24 cellular contexts compared by ENCODE assay signal in genomic region chr11:72379384-72380131, GRCh38. TPM values are rescaled to one million over a fixed set of nuclear protein-coding genes. Genes with fewer than 3 reads are reported as not detected.
DNase-seq lines count a peak whose midpoint lies in the region; ATAC-seq, FAIRE-seq and TF ChIP-seq lines count a peak whose summit lies in the region.
"Had no signal": no experiment of that assay in that cellular context is flagged by ENCODE, and none has a peak within 500 bp of the region (broad histone marks: within the 10 kb centered on the region; RNA-seq: fewer than 3 reads in every experiment).

No MANE protein-coding gene starts in this region.

- no peak overlapping the region for H3T11ph ChIP-seq in H9 (ENCODE audit: low read length)

- CTCF ChIA-PET in HepG2 (lab: Yijun Ruan, JAX; ENCODE audit: low intra/inter-chr PET ratio, low total read pairs) = no interaction called here

- TF ChIP-seq POLR2A in HepG2 (IDR thresholded peaks at IDR 0.05; ENCODE audit: insufficient read depth in 1 of 2, low read depth in 2 of 2, low read length in 2 of 2) (no peak), right lobe of liver (IDR thresholded peaks at IDR 0.05) (no peak)

- H3K18ac ChIP-seq in H9 (ENCODE audit: insufficient read length, low read depth, low read length) = no peak overlapping the region

- no peaks in the 10 kb centered on the region for H3K27me3 ChIP-seq in HepG2 (ENCODE audit: control insufficient read depth in 1 of 2, insufficient read depth in 2 of 2, low read length in 2 of 2)
- H3K27me3 ChIP-seq in right lobe of liver = no peaks in the 10 kb centered on the region
- H3K27me3 ChIP-seq in lower lobe of right lung (ENCODE audit: low read depth) = no peaks in the 10 kb centered on the region
- H3K27me3 ChIP-seq in H9 (ENCODE audit: insufficient read depth, low read length) = no peaks in the 10 kb centered on the region

- H3K4me2 ChIP-seq in HepG2 (ENCODE audit: low read depth, low read length) (no peak overlapping the region), H9 (ENCODE audit: insufficient read depth, insufficient read length, low read length) (no peak overlapping the region)

- no peak overlapping the region for H2BK5ac ChIP-seq in H9 (ENCODE audit: insufficient read length, low read length)

- H4K8ac ChIP-seq in H9 (replicated peaks; ENCODE audit: insufficient read length, low read depth, low read length) = no peak overlapping the region

- no peak overlapping the region for H2BK12ac ChIP-seq in H9 (ENCODE audit: insufficient read length, low read depth, low read length)

- no peak overlapping the region for H3K14ac ChIP-seq in H9 (ENCODE audit: insufficient read depth, low read length)

- H3K9me3 Mint-ChIP-seq in H9 = peaks cover 9 to 12% of the 10 kb centered on the region in 2 experiments

- no peak for FAIRE-seq in HepG2 (lab: Jason Lieb, UNC)
- FAIRE-seq: colon, RCC 7860 had no signal

- in situ Hi-C loops in HepG2 (cut with HindIII; ENCODE audit: extremely low pct_ligation_motif_present, low pct_unique_long_range_greater_than_20kb) = no loop called here

- no peak overlapping the region for H2BK15ac ChIP-seq in H9 (ENCODE audit: low read depth, low read length)

- H2AFZ ChIP-seq in HepG2 (ENCODE audit: low read length) (no peak overlapping the region), H9 (ENCODE audit: low read length) (no peak overlapping the region)

- intact Hi-C loops in HepG2 (cut with micrococcal nuclease; ENCODE audit: unreplicated experiment) = no loop called here
- intact Hi-C loops in right lobe of liver (cut with DNase I) = no loop called here
- intact Hi-C loops in lower lobe of right lung (cut with DNase I) = no loop called here

- no peak overlapping the region for H2AK5ac ChIP-seq in H9 (ENCODE audit: insufficient read length, low read length)

- no peak overlapping the region for H3K4ac ChIP-seq in H9 (ENCODE audit: low read depth, low read length)

- H3K36me3 Mint-ChIP-seq in H9 (ENCODE audit: insufficient read depth in 1 of 3, low read depth in 3 of 3) = peaks cover 4 to 18% (median 13%) of the 10 kb centered on the region in 3 experiments; a peak in 6 of 7 replicates

- H4K20me1 ChIP-seq in HepG2 (ENCODE audit: insufficient read depth, low read length) = no peaks in the 10 kb centered on the region
- no peaks in the 10 kb centered on the region for H4K20me1 ChIP-seq in H9 (ENCODE audit: control insufficient read depth, insufficient read depth, insufficient read length)

- TF ChIP-seq CTCF in HepG2 (CRISPR knock-in tag; IDR thresholded peaks at IDR 0.05) (no peak), right lobe of liver (IDR thresholded peaks at IDR 0.05) (no peak), lower lobe of right lung (IDR thresholded peaks at IDR 0.05) (no peak), H9 (conservative IDR thresholded peaks at IDR 0.05) (no peak)

- peaks cover 10% of the 10 kb centered on the region for H3K9me3 ChIP-seq in HepG2 (ENCODE audit: low read length)
- no peaks in the 10 kb centered on the region for H3K9me3 ChIP-seq in right lobe of liver
- peaks cover 9% of the 10 kb centered on the region for H3K9me3 ChIP-seq in lower lobe of right lung
- no peaks in the 10 kb centered on the region for H3K9me3 ChIP-seq in H9 (ENCODE audit: control insufficient read depth, low read depth, low read length)

- H3K79me2 ChIP-seq in HepG2 (ENCODE audit: insufficient read depth, low read length) (peaks cover 5% of the 10 kb centered on the region), H9 (ENCODE audit: insufficient read depth, low read length) (no peaks in the 10 kb centered on the region; the same call in 1 of the 2 replicates)

- no TSS peak for BruUV-seq in HepG2 (replicated peaks; lab: Mats Ljungman, UMichigan)

- H3K23me2 ChIP-seq in H9 (ENCODE audit: insufficient read length, low read depth, low read length, poor library complexity, severe bottlenecking) = no peaks in the 10 kb centered on the region

- H3K4me3 Mint-ChIP-seq in H9 = no peak overlapping the region
- H3K4me3 Mint-ChIP-seq: CD4-positive, alpha-beta T cell had no signal

- no peak overlapping the region for H2BK120ac ChIP-seq in H9 (ENCODE audit: low read depth, low read length, poor library complexity, severe bottlenecking)

- POLR2A ChIA-PET in HepG2 (lab: Yijun Ruan, JAX) = no interaction called here

- 95% methylated on average over 6 of the region's 6 CpGs for WGBS in HepG2 (ENCODE audit: low lambda C conversion rate)
- 89% methylated on average over 6 of the region's 6 CpGs for WGBS in right lobe of liver (ENCODE audit: insufficient coverage, low coverage, low lambda C conversion rate, missing lambda C conversion rate)
- WGBS in H9 (ENCODE audit: extremely low coverage, insufficient read length, low lambda C conversion rate) = no CpG with 5 or more reads among the region's 6 CpGs

- no peak overlapping the region for H3K4me3 ChIP-seq in HepG2 (replicated peaks in 1 of 3; ENCODE audit: insufficient read depth in 1 of 3, low read depth in 2 of 3, low read length in 3 of 3)
- no peak overlapping the region for H3K4me3 ChIP-seq in right lobe of liver
- no peak overlapping the region for H3K4me3 ChIP-seq in lower lobe of right lung
- no peak overlapping the region for H3K4me3 ChIP-seq in skeletal muscle cell (ENCODE audit: low read depth, low read length)

- H3K27me3 Mint-ChIP-seq in H9 (ENCODE audit: low read depth) = no peaks in the 10 kb centered on the region
- H3K27me3 Mint-ChIP-seq: CD4-positive, alpha-beta T cell had no signal

- H2BK20ac ChIP-seq in H9 (ENCODE audit: low read depth, low read length, poor library complexity, severe bottlenecking) = no peak overlapping the region

- no peak for ATAC-seq in HepG2
- no peak for ATAC-seq in right lobe of liver
- peak; percentile 58 to 71 for ATAC-seq in lower lobe of right lung
- ATAC-seq: activated naive CD4-positive, alpha-beta T cell treated with anti-CD3 and anti-CD28 coated beads, Interleukin-2, amount 50 U/mL, for 72 hours; HCT116 had no signal

- H3K27ac ChIP-seq in HepG2 (ENCODE audit: extremely low read length, insufficient read depth, low read length) (no peak overlapping the region), right lobe of liver (no peak overlapping the region), lower lobe of right lung (peak overlapping the region; percentile 67), H9 (ENCODE audit: insufficient read length, low read depth, low read length) (no peak overlapping the region)
- H3K27ac ChIP-seq: VCaP had no signal

- no peaks in the 10 kb centered on the region for H3K79me1 ChIP-seq in H9 (ENCODE audit: insufficient read depth, low read depth, low read length, poor library complexity, severe bottlenecking)

- peaks cover 13% of the 10 kb centered on the region for H3K4me1 ChIP-seq in HepG2 (ENCODE audit: insufficient read depth, low read length)
- H3K4me1 ChIP-seq in right lobe of liver = no peaks in the 10 kb centered on the region
- H3K4me1 ChIP-seq in lower lobe of right lung = peaks cover 17% of the 10 kb centered on the region
- H3K4me1 ChIP-seq in H9 (ENCODE audit: insufficient read depth, low read length) = no peaks in the 10 kb centered on the region

- H4K5ac ChIP-seq in H9 (ENCODE audit: insufficient read length, low read depth, low read length) = no peak overlapping the region

- H3K36me3 ChIP-seq in HepG2 (replicated peaks in 1 of 2; ENCODE audit: control insufficient read depth in 1 of 2, insufficient read depth in 2 of 2, low read length in 2 of 2) (peaks cover 1 to 21% of the 10 kb centered on the region in 2 experiments; a peak in 3 of 5 replicates), right lobe of liver (no peaks in the 10 kb centered on the region), lower lobe of right lung (no peaks in the 10 kb centered on the region)

- TF ChIP-seq EP300 in HepG2 (IDR thresholded peaks at IDR 0.05; ENCODE audit: low read depth in 2 of 2, low read length in 2 of 2) (no peak), HepG2 (CRISPR knock-in tag; IDR thresholded peaks at IDR 0.05; ENCODE audit: borderline replicate concordance) (no peak)

- no peak overlapping the region for H3K9ac ChIP-seq in HepG2 (ENCODE audit: insufficient read depth, low read depth, low read length)
- H3K9ac ChIP-seq in H9 (ENCODE audit: extremely low read depth, insufficient read length, low read length) = no peak overlapping the region

- H4K91ac ChIP-seq in H9 (ENCODE audit: insufficient read length, low read depth, low read length) = no peak overlapping the region

- no peak for DNase-seq in HepG2 (ENCODE audit: low spot score)
- DNase-seq in right lobe of liver = no peak
- DNase-seq in lower lobe of right lung = no peak
- peak; percentile 4 for DNase-seq in skeletal muscle cell (ENCODE audit: low read depth)
- no peak for DNase-seq in activated CD8-positive, alpha-beta memory T cell treated with anti-CD3 and anti-CD28 coated beads for 24 hours
- no peak for DNase-seq in stimulated activated CD4-positive, alpha-beta T cell treated with anti-CD3 and anti-CD28 coated beads, Interleukin-4, amount 100 ng/mL, for 4 hours
- DNase-seq in NCI-H748 (lab: John Stamatoyannopoulos, UW; ENCODE audit: unreplicated experiment) = no peak
- DNase-seq in H9 = no peak
- DNase-seq: activated CD4-positive, alpha-beta T cell treated with anti-CD3 and anti-CD28 coated beads for 48 hours; activated effector memory CD4-positive, alpha-beta T cell treated with Interleukin-2 at 50 U/mL for 16 hours; AML-193; CD4-positive, alpha-beta T cell; effector CD4-positive, alpha-beta T cell; mesendoderm; NCI-H146; NCI-H2107; SIG-M5; stimulated activated CD4-positive, alpha-beta T cell treated with anti-CD3 and anti-CD28 coated beads, Interleukin-2, amount 100 ng/mL, for 48 hours; T1000 had no signal

- no peak for TF ChIP-seq RAD21 in HepG2 (CRISPR knock-in tag; IDR thresholded peaks at IDR 0.05)

- peaks cover 7 to 8% of the 10 kb centered on the region in 2 experiments; a peak in 2 of 4 replicates for H3K4me1 Mint-ChIP-seq in H9

- H3K56ac ChIP-seq in H9 (ENCODE audit: insufficient read length, low read depth, low read length) = no peak overlapping the region

- no peak overlapping the region for H3K23ac ChIP-seq in H9 (ENCODE audit: insufficient read length, low read depth, low read length)

- H3K27ac Mint-ChIP-seq in H9 = peak overlapping the region in 1 of 3 experiments; percentile 27; a peak in 2 of 7 replicates
- H3K27ac Mint-ChIP-seq: activated naive CD4-positive, alpha-beta T cell treated with anti-CD3 and anti-CD28 coated beads, Interleukin-2, amount 50 U/mL, for 72 hours; CD4-positive, alpha-beta T cell had no signal

RNA-seq across cellular contexts. Expression of gene CLPB, which starts 54.8 kb away (rescaled TPM):
- total RNA-seq in HepG2 (2016; rRNA removed; fragmentation: Illumina TruSeq; extraction: Trizol) (22.0 and 29.5 TPM in 2 replicates), right lobe of liver (10 to 100 TPM; 17.5 to 35.5 (median 23.4) TPM), lower lobe of right lung (25.7 TPM), H9 (2021) (26.2 and 26.6 TPM in 2 replicates)
- 3.9 and 4.4 TPM in 2 replicates for total RNA-seq in HepG2 (2016; cell fraction: cytosol; rRNA removed; fragmentation: Illumina TruSeq; extraction: Trizol; ENCODE audit: low read depth)
- total RNA-seq in HepG2 (2016; cell fraction: insoluble cytoplasmic fraction; rRNA removed; fragmentation: Illumina TruSeq; extraction: Trizol) = 20.1 and 28.8 TPM in 2 replicates
- total RNA-seq in HepG2 (2016; cell fraction: membrane; rRNA removed; fragmentation: Illumina TruSeq; extraction: Trizol) = 7.9 and 8.5 TPM in 2 replicates
- 24.4 and 27.6 TPM in 2 replicates for total RNA-seq in HepG2 (2016; cell fraction: nucleus; rRNA removed; fragmentation: Illumina TruSeq; extraction: Trizol)
- polyA plus RNA-seq in HepG2 (2011; rRNA removed) = 11.8 and 15.6 TPM in 2 replicates
- polyA plus RNA-seq in HepG2 (2011; cell fraction: cytosol; rRNA removed) = 10.2 and 14.3 TPM in 2 replicates
- 19.1 and 25.1 TPM in 2 replicates for polyA plus RNA-seq in HepG2 (2011; cell fraction: nucleus; rRNA removed)
- polyA plus RNA-seq in HepG2 (2012) = 12.8 and 16.8 TPM in 2 replicates
- 3.4 and 4.0 TPM in 2 replicates for polyA plus RNA-seq in HepG2 (2016; cell fraction: cytosol; fragmentation: Illumina TruSeq; extraction: Trizol; ENCODE audit: low read depth)
- polyA plus RNA-seq in HepG2 (2016; cell fraction: insoluble cytoplasmic fraction; fragmentation: Illumina TruSeq; extraction: Trizol; ENCODE audit: low read depth) = 13.3 and 16.1 TPM in 2 replicates
- polyA plus RNA-seq in HepG2 (2016; cell fraction: membrane; fragmentation: Illumina TruSeq; extraction: Trizol; ENCODE audit: low read depth) = 4.9 and 5.7 TPM in 2 replicates
- 19.8 and 22.4 TPM in 2 replicates for polyA plus RNA-seq in HepG2 (2016; cell fraction: nucleus; fragmentation: Illumina TruSeq; extraction: Trizol; ENCODE audit: insufficient read depth, low read depth)
- polyA minus RNA-seq in HepG2 (2011; rRNA and poly(A)+ RNA removed; ENCODE audit: low replicate concordance) = 46.3 and 159 TPM in 2 replicates
- polyA minus RNA-seq in HepG2 (2011; cell fraction: cytosol; rRNA and poly(A)+ RNA removed) = 15.1 and 19.1 TPM in 2 replicates
- 22.1 and 24.0 TPM in 2 replicates for polyA minus RNA-seq in HepG2 (2011; cell fraction: nucleus; rRNA and poly(A)+ RNA removed)

Comparison
In these comparisons a context has a peak if more than half of its experiments do, and no peak if none do; other contexts are left out.
1. ATAC-seq: peak in lower lobe of right lung (2 of 2); none in HepG2 (single experiment) and right lobe of liver (0 of 4).